ENCODE assay signal across 8 cellular contexts in the genomic region with DNA sequence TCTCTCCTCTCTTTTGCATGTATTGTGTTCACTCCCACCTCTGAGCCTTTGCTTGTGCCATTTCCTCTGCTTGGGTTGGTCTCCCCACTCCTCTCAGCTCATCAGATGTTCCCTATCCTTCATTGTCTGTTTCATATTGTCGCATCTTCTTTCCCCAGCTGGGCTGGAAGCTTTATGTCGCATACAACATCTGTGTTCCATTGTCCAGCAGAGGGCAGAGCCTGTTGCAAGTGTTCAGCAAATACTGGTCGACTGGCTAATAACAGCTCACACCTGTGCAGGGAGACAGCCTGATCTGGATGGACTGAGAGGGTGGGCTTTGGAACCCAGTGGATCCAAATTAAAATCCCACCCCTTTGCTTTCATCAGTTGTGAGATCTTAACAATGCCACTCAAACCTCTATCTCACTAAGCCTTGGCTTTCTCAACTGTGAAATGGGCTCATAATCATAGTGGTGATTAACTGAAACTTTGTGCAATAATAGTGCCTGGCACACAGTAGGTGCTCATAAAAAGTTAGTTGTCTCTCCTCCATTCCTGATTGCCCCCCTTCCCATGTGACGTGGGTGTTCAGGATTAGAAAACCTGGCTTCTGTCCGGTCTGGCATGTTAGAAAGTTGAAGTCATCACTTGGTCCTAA.
DNase-seq lines count a peak whose midpoint lies in the region; ATAC-seq and TF ChIP-seq lines count a peak whose summit lies in the region.

No MANE protein-coding gene starts in this region.

- H3K27ac ChIP-seq in OCI-LY3 (ENCODE audit: low read length): no peak overlapping the region

- H3K4me3 Mint-ChIP-seq in activated naive CD4-positive, alpha-beta T cell treated with anti-CD3 and anti-CD28 coated beads for 36 hours: no peak overlapping the region
- H3K4me3 Mint-ChIP-seq in activated naive CD4-positive, alpha-beta T cell treated with anti-CD3 and anti-CD28 coated beads, Interleukin-2, amount 10 ng/mL, durations not matched to agents 7 days and 5 days: no peak overlapping the region
- no peak overlapping the region for H3K4me3 Mint-ChIP-seq in stimulated activated naive B cell treated with anti-CD40 and anti-IgM and Interleukin-4, amounts not matched to agents 10 μg/mL and 1 μg/mL and 100 μg/mL, for 72 hours
- no peak overlapping the region for H3K4me3 Mint-ChIP-seq in mesothelial cell of epicardium

- H3K9me3 ChIP-seq in OCI-LY3 (ENCODE audit: insufficient read depth, low read length): peaks cover 4% of the 10 kb centered on the region; the same call in 1 of the 2 replicates

- H4K20me1 ChIP-seq in OCI-LY3 (ENCODE audit: insufficient read depth, low read length): no peaks in the 10 kb centered on the region

- H3K4me3 ChIP-seq in OCI-LY3 (ENCODE audit: low read length): no peak overlapping the region
- H3K4me3 ChIP-seq in fibroblast of mammary gland (ENCODE audit: control insufficient read depth, low read depth, low read length): no peak overlapping the region

- peaks cover 28% of the 10 kb centered on the region for H3K4me1 ChIP-seq in OCI-LY3 (ENCODE audit: low read length)

- no peaks in the 10 kb centered on the region for H3K27me3 Mint-ChIP-seq in activated naive CD4-positive, alpha-beta T cell treated with anti-CD3 and anti-CD28 coated beads for 36 hours (ENCODE audit: low read depth)
- peaks cover 3% of the 10 kb centered on the region for H3K27me3 Mint-ChIP-seq in activated naive CD4-positive, alpha-beta T cell treated with anti-CD3 and anti-CD28 coated beads, Interleukin-2, amount 10 ng/mL, durations not matched to agents 7 days and 5 days
- no peaks in the 10 kb centered on the region for H3K27me3 Mint-ChIP-seq in stimulated activated naive B cell treated with anti-CD40 and anti-IgM and Interleukin-4, amounts not matched to agents 10 μg/mL and 1 μg/mL and 100 μg/mL, for 72 hours
- no peaks in the 10 kb centered on the region for H3K27me3 Mint-ChIP-seq in mesothelial cell of epicardium (ENCODE audit: low read depth)

- peak; percentile 55 to 65 for ATAC-seq in stimulated activated naive B cell treated with anti-CD40 and anti-IgM and Interleukin-4, amounts not matched to agents 10 μg/mL and 1 μg/mL and 100 μg/mL, for 72 hours (replicated peaks)
- ATAC-seq in HG03457 (IDR thresholded peaks at IDR 0.05; ENCODE audit: unreplicated experiment): no peak

- peaks cover 8% of the 10 kb centered on the region for H3K9me3 Mint-ChIP-seq in activated naive CD4-positive, alpha-beta T cell treated with anti-CD3 and anti-CD28 coated beads for 36 hours
- H3K9me3 Mint-ChIP-seq in activated naive CD4-positive, alpha-beta T cell treated with anti-CD3 and anti-CD28 coated beads, Interleukin-2, amount 10 ng/mL, durations not matched to agents 7 days and 5 days: peaks cover 11% of the 10 kb centered on the region
- no peaks in the 10 kb centered on the region for H3K9me3 Mint-ChIP-seq in stimulated activated naive B cell treated with anti-CD40 and anti-IgM and Interleukin-4, amounts not matched to agents 10 μg/mL and 1 μg/mL and 100 μg/mL, for 72 hours
- H3K9me3 Mint-ChIP-seq in mesothelial cell of epicardium: peaks cover 22% of the 10 kb centered on the region

- H3K4me1 Mint-ChIP-seq in activated naive CD4-positive, alpha-beta T cell treated with anti-CD3 and anti-CD28 coated beads for 36 hours (ENCODE audit: low read depth): peaks cover 60% of the 10 kb centered on the region
- peaks cover 72% of the 10 kb centered on the region for H3K4me1 Mint-ChIP-seq in activated naive CD4-positive, alpha-beta T cell treated with anti-CD3 and anti-CD28 coated beads, Interleukin-2, amount 10 ng/mL, durations not matched to agents 7 days and 5 days
- peaks cover 54 to 64% of the 10 kb centered on the region in 2 donors for H3K4me1 Mint-ChIP-seq in stimulated activated naive B cell treated with anti-CD40 and anti-IgM and Interleukin-4, amounts not matched to agents 10 μg/mL and 1 μg/mL and 100 μg/mL, for 72 hours
- peaks cover 20% of the 10 kb centered on the region for H3K4me1 Mint-ChIP-seq in mesothelial cell of epicardium

- no peaks in the 10 kb centered on the region for H3K27me3 ChIP-seq in OCI-LY3 (ENCODE audit: low read depth, low read length)

- peak; percentile 72 for TF ChIP-seq CTCF in OCI-LY3 (IDR thresholded peaks at IDR 0.05; ENCODE audit: low read depth, low read length)
- peak; percentile 61 for TF ChIP-seq CTCF in fibroblast of mammary gland (conservative IDR thresholded peaks at IDR 0.05; ENCODE audit: control insufficient read depth, insufficient read depth, low read depth, low read length)
- TF ChIP-seq CTCF in mesothelial cell of epicardium (IDR thresholded peaks at IDR 0.05; ENCODE audit: unreplicated experiment): no peak

- CTCF ChIA-PET in activated naive CD4-positive, alpha-beta T cell treated with anti-CD3 and anti-CD28 coated beads for 36 hours (lab: Charles Lee): interaction anchor here (0.7 to 3.2 kb wide), 3 partner anchors 12 to 101 kb away, joined by 3 to 11 read pairs (median 3); no protein-coding TSS in a partner anchor
- CTCF ChIA-PET in activated naive CD4-positive, alpha-beta T cell treated with anti-CD3 and anti-CD28 coated beads, Interleukin-2, amount 10 ng/mL, durations not matched to agents 7 days and 5 days (lab: Charles Lee): interaction anchor here (1.0 to 2.2 kb wide), 8 partner anchors 9 to 101 kb away, joined by 3 to 27 read pairs (median 4); no protein-coding TSS in a partner anchor

- H3K36me3 Mint-ChIP-seq in activated naive CD4-positive, alpha-beta T cell treated with anti-CD3 and anti-CD28 coated beads for 36 hours (ENCODE audit: low read depth): peaks cover 3% of the 10 kb centered on the region
- peaks cover 25% of the 10 kb centered on the region for H3K36me3 Mint-ChIP-seq in activated naive CD4-positive, alpha-beta T cell treated with anti-CD3 and anti-CD28 coated beads, Interleukin-2, amount 10 ng/mL, durations not matched to agents 7 days and 5 days
- H3K36me3 Mint-ChIP-seq in stimulated activated naive B cell treated with anti-CD40 and anti-IgM and Interleukin-4, amounts not matched to agents 10 μg/mL and 1 μg/mL and 100 μg/mL, for 72 hours: peaks cover 7 to 30% of the 10 kb centered on the region in 2 donors
- peaks cover 23% of the 10 kb centered on the region for H3K36me3 Mint-ChIP-seq in mesothelial cell of epicardium

- H3K9ac ChIP-seq in OCI-LY3 (ENCODE audit: low read length): no peak overlapping the region

- intact Hi-C loops in activated naive CD4-positive, alpha-beta T cell treated with anti-CD3 and anti-CD28 coated beads for 36 hours (cut with micrococcal nuclease): loop anchor here (1.0 to 5.0 kb wide), 2 partner anchors 42 to 92 kb away; no protein-coding TSS in a partner anchor

- DNase-seq in activated naive CD4-positive, alpha-beta T cell treated with anti-CD3 and anti-CD28 coated beads for 36 hours: peak; percentile 39
- DNase-seq in activated naive CD4-positive, alpha-beta T cell treated with anti-CD3 and anti-CD28 coated beads, Interleukin-2, amount 10 ng/mL, durations not matched to agents 7 days and 5 days: no peak
- DNase-seq in fibroblast of mammary gland (ENCODE audit: low read depth): peak; percentile 66
- DNase-seq in stimulated activated naive B cell treated with anti-CD40 and anti-IgM and Interleukin-4, amounts not matched to agents 10 μg/mL and 1 μg/mL and 100 μg/mL, for 72 hours: no peak
- DNase-seq in mesothelial cell of epicardium (ENCODE audit: low spot score in 2 of 2, unreplicated experiment in 2 of 2): no peak
- no peak for DNase-seq in SKM-1 (lab: John Stamatoyannopoulos, UW; ENCODE audit: unreplicated experiment)

- no peak overlapping the region for H2AFZ ChIP-seq in OCI-LY3 (ENCODE audit: low read depth, low read length)

- no peak overlapping the region for H3K4me2 ChIP-seq in OCI-LY3 (ENCODE audit: low read length)

- H3K27ac Mint-ChIP-seq in activated naive CD4-positive, alpha-beta T cell treated with anti-CD3 and anti-CD28 coated beads for 36 hours: no peak overlapping the region
- H3K27ac Mint-ChIP-seq in activated naive CD4-positive, alpha-beta T cell treated with anti-CD3 and anti-CD28 coated beads, Interleukin-2, amount 10 ng/mL, durations not matched to agents 7 days and 5 days: no peak overlapping the region
- H3K27ac Mint-ChIP-seq in stimulated activated naive B cell treated with anti-CD40 and anti-IgM and Interleukin-4, amounts not matched to agents 10 μg/mL and 1 μg/mL and 100 μg/mL, for 72 hours: no peak overlapping the region
- H3K27ac Mint-ChIP-seq in mesothelial cell of epicardium: no peak overlapping the region

- H3K36me3 ChIP-seq in OCI-LY3 (replicated peaks; ENCODE audit: low read depth, low read length): peaks cover 8% of the 10 kb centered on the region

- no peaks in the 10 kb centered on the region for H3K79me2 ChIP-seq in OCI-LY3 (ENCODE audit: low read length)

Comparison
In these comparisons a context has a peak if more than half of its experiments do, and no peak if none do; other contexts are left out.
1. DNase-seq: peak in activated naive CD4-positive, alpha-beta T cell treated with anti-CD3 and anti-CD28 coated beads for 36 hours (single experiment) and fibroblast of mammary gland (single experiment); none in activated naive CD4-positive, alpha-beta T cell treated with anti-CD3 and anti-CD28 coated beads, Interleukin-2, amount 10 ng/mL, durations not matched to agents 7 days and 5 days (single experiment), stimulated activated naive B cell treated with anti-CD40 and anti-IgM and Interleukin-4, amounts not matched to agents 10 μg/mL and 1 μg/mL and 100 μg/mL, for 72 hours (single experiment), mesothelial cell of epicardium (0 of 2) and SKM-1 (single experiment).